ENCODE assay signal across 26 cellular contexts in the genomic region with DNA sequence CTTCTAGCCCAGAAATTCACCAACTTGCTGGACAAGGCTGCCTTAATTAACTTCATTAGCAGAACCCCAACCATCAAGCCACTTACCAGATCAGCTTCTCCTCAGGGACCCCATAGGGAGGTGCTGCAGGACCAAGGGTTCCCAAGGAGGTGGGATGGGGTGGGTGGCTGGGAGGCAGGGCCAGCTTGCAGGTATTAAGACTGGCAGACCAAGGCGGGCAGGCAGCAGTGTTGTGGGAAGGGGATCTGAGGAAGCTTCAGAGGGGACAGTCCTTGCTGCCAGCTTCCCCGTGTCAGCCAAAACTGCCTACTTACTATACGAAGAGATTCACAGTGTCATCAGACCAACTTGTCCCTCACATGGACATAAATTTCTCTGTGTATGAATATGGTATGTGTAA. TPM values are rescaled to one million over a fixed set of nuclear protein-coding genes. Genes with fewer than 3 reads are reported as not detected.
"Had no signal": no experiment of that assay in that cellular context is flagged by ENCODE, and none has a peak within 500 bp of the region (broad histone marks: within the 10 kb centered on the region; RNA-seq: fewer than 3 reads in every experiment).

No MANE protein-coding gene starts in this region.

- H3K36me3 Mint-ChIP-seq: activated CD4-positive, alpha-beta memory T cell treated with anti-CD3 and anti-CD28 coated beads for 36 hours; activated naive CD4-positive, alpha-beta T cell treated with anti-CD3 and anti-CD28 coated beads, Interleukin-2, amount 50 U/mL, for 72 hours; brain had no signal

- H3K9me3 ChIP-seq: ascending aorta, Peyer's patch, SJCRH30 had no signal

- H3K4me3 Mint-ChIP-seq: activated CD4-positive, alpha-beta memory T cell treated with anti-CD3 and anti-CD28 coated beads for 36 hours; activated CD4-positive, alpha-beta T cell treated with anti-CD3 and anti-CD28 coated beads, Interleukin-2, amount 10 ng/mL, durations not matched to agents 7 days and 5 days; activated naive CD8-positive, alpha-beta T cell treated with anti-CD3 and anti-CD28 coated beads, Interleukin-2, amount 50 U/mL, for 24 hours; activated T-cell treated with anti-CD3 and anti-CD28 coated beads, Interleukin-2, amount 50 U/mL, for 4 hours; brain had no signal

- H3K27ac Mint-ChIP-seq: activated CD4-positive, alpha-beta memory T cell treated with anti-CD3 and anti-CD28 coated beads for 36 hours; activated CD4-positive, alpha-beta T cell treated with anti-CD3 and anti-CD28 coated beads, Interleukin-2, amount 10 ng/mL, durations not matched to agents 7 days and 5 days; activated naive CD4-positive, alpha-beta T cell treated with anti-CD3 and anti-CD28 coated beads, Interleukin-2, amount 50 U/mL, for 72 hours; activated naive CD8-positive, alpha-beta T cell treated with anti-CD3 and anti-CD28 coated beads, Interleukin-2, amount 50 U/mL, for 24 hours; brain had no signal

- H3K4me3 ChIP-seq: ascending aorta, Peyer's patch, SJCRH30 had no signal

- H3K36me3 ChIP-seq: ascending aorta, Peyer's patch, SJCRH30 had no signal

- ATAC-seq: activated naive CD4-positive, alpha-beta T cell treated with anti-CD3 and anti-CD28 coated beads, Interleukin-2, amount 50 U/mL, for 72 hours; activated naive CD8-positive, alpha-beta T cell treated with anti-CD3 and anti-CD28 coated beads, Interleukin-2, amount 50 U/mL, for 24 hours; activated T-cell treated with anti-CD3 and anti-CD28 coated beads, Interleukin-2, amount 50 U/mL, for 4 hours had no signal

- H3K4me1 Mint-ChIP-seq: activated CD4-positive, alpha-beta T cell treated with anti-CD3 and anti-CD28 coated beads, Interleukin-2, amount 10 ng/mL, durations not matched to agents 7 days and 5 days; activated naive CD8-positive, alpha-beta T cell treated with anti-CD3 and anti-CD28 coated beads, Interleukin-2, amount 50 U/mL, for 24 hours; brain had no signal

- DNase-seq: activated CD4-positive, alpha-beta memory T cell treated with anti-CD3 and anti-CD28 coated beads for 36 hours; activated CD4-positive, alpha-beta T cell treated with anti-CD3 and anti-CD28 coated beads, Interleukin-2, amount 10 ng/mL, durations not matched to agents 7 days and 5 days; activated CD4-positive, CD25-positive, alpha-beta regulatory T cell; activated CD8-positive, alpha-beta memory T cell treated with anti-CD3 and anti-CD28 coated beads for 24 hours; activated effector memory CD4-positive, alpha-beta T cell treated with anti-CD3 and anti-CD28 coated beads, Interleukin-2, amount 50 U/mL, for 16 hours; activated naive CD4-positive, alpha-beta T cell treated with Interleukin-2 at 50 U/mL for 16 hours; activated naive CD8-positive, alpha-beta T cell treated with anti-CD3 and anti-CD28 coated beads, Interleukin-2, amount 50 U/mL, for 24 hours; activated T-cell treated with anti-CD3 and anti-CD28 coated beads, Interleukin-2, amount 50 U/mL, for 4 hours; amniotic stem cell; MM.1S; NCI-H1105 treated with DMSO at 0.1 percent for 48 hours; NCI-H1436 treated with DMSO at 0.1 percent for 48 hours; NCI-H187; NCI-H2081; NCI-H446; NCI-H524; Peyer's patch; Right ventricle myocardium superior; SJCRH30; T-helper 2 cell; T1000 had no signal

- H3K4me1 ChIP-seq: ascending aorta, Peyer's patch, SJCRH30 had no signal

- H3K27me3 ChIP-seq: ascending aorta, Peyer's patch, SJCRH30 had no signal

- H3K27ac ChIP-seq: ascending aorta, Peyer's patch, RWPE1, SJCRH30, VCaP had no signal

RNA-seq across cellular contexts. Expression of a gene that starts 6.9 kb away (rescaled TPM):
- total RNA-seq: activated CD4-positive, alpha-beta memory T cell treated with anti-CD3 and anti-CD28 coated beads for 36 hours; activated CD4-positive, alpha-beta T cell treated with anti-CD3 and anti-CD28 coated beads, Interleukin-2, amount 10 ng/mL, durations not matched to agents 7 days and 5 days; activated naive CD4-positive, alpha-beta T cell treated with anti-CD3 and anti-CD28 coated beads, Interleukin-2, amount 50 U/mL, for 72 hours; ascending aorta; Peyer's patch; Right ventricle myocardium superior; SJCRH30 had no signal

RNA-seq across cellular contexts. Expression of a gene that starts 13.4 kb away (rescaled TPM):
- total RNA-seq: activated CD4-positive, alpha-beta memory T cell treated with anti-CD3 and anti-CD28 coated beads for 36 hours; activated CD4-positive, alpha-beta T cell treated with anti-CD3 and anti-CD28 coated beads, Interleukin-2, amount 10 ng/mL, durations not matched to agents 7 days and 5 days; activated naive CD4-positive, alpha-beta T cell treated with anti-CD3 and anti-CD28 coated beads, Interleukin-2, amount 50 U/mL, for 72 hours; ascending aorta; Peyer's patch; Right ventricle myocardium superior; SJCRH30 had no signal

RNA-seq across cellular contexts. Expression of a gene that starts 54.7 kb away (rescaled TPM):
- total RNA-seq: ascending aorta, Peyer's patch, SJCRH30 had no signal
